In genomic region chr17:29197516-29198272, GRCh38 we compare ENCODE assay signal across 1 cellular context.
TF ChIP-seq lines count a peak whose summit lies in the region.

No MANE protein-coding gene starts in this region.

TF ChIP-seq in GM23338, 12 proteins besides CTCF, POLR2A, EP300 and RAD21:
- TF ChIP-seq CREB1 (CRISPR knock-in tag; IDR thresholded peaks at IDR 0.05; ENCODE audit: low read depth) (no peak), JUNB (IDR thresholded peaks at IDR 0.05; ENCODE audit: unreplicated experiment) (no peak), STAT1 (IDR thresholded peaks at IDR 0.05; ENCODE audit: unreplicated experiment) (no peak), ZNF114 (CRISPR knock-in tag; IDR thresholded peaks at IDR 0.05) (no peak), NANOG (IDR thresholded peaks at IDR 0.05; ENCODE audit: borderline replicate concordance) (no peak), ETS1 (IDR thresholded peaks at IDR 0.05) (no peak), EZH2phosphoT487 (IDR thresholded peaks at IDR 0.05; ENCODE audit: unreplicated experiment) (no peak), POLR2AphosphoS5 (IDR thresholded peaks at IDR 0.05; ENCODE audit: low read depth) (no peak), ZNF331 (CRISPR knock-in tag; IDR thresholded peaks at IDR 0.05; ENCODE audit: low read depth) (no peak), ZNF462 (CRISPR knock-in tag; IDR thresholded peaks at IDR 0.05) (no peak), EZH2 (IDR thresholded peaks at IDR 0.05; ENCODE audit: low read depth, unreplicated experiment) (no peak), REST (IDR thresholded peaks at IDR 0.05; ENCODE audit: unreplicated experiment) (no peak)
